8 cellular contexts compared by ENCODE assay signal in the genomic region with DNA sequence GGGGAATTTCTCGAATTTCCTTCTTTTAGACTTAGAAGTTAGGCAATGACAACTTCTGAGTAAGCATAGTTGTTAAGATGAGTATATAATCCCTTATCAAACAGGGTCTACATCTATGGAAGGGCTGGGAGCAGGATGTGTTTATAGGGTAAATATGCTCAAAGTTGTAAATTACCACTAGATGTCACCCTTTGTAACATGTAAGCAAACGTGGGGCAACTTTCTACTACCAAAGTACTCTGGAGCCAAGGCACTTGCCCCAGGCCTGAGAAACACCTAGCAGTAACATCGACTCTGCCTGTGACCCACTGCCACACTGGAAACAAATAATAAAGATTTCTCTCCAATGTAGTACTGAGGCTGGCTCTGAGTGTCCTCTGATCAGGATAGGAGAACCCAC.
DNase-seq lines count a peak whose midpoint lies in the region; ATAC-seq and TF ChIP-seq lines count a peak whose summit lies in the region.

No MANE protein-coding gene starts in this region.

- H3K9me3 Mint-ChIP-seq in H9: no peaks in the 10 kb centered on the region
- H3K9me3 Mint-ChIP-seq in naive thymus-derived CD8-positive, alpha-beta T cell: no peaks in the 10 kb centered on the region

- H3T11ph ChIP-seq in H9 (ENCODE audit: low read length): no peak overlapping the region

- no peaks in the 10 kb centered on the region for H3K27me3 Mint-ChIP-seq in H9 (ENCODE audit: low read depth)
- no peaks in the 10 kb centered on the region for H3K27me3 Mint-ChIP-seq in naive thymus-derived CD8-positive, alpha-beta T cell

- H3K9ac ChIP-seq in H9 (ENCODE audit: extremely low read depth, insufficient read length, low read length): no peak overlapping the region

- H3K23ac ChIP-seq in H9 (ENCODE audit: insufficient read length, low read depth, low read length): no peak overlapping the region

- no peaks in the 10 kb centered on the region for H3K79me2 ChIP-seq in H9 (ENCODE audit: insufficient read depth, low read length)

- H2AK5ac ChIP-seq in H9 (ENCODE audit: insufficient read length, low read length): no peak overlapping the region

- no peak overlapping the region for H3K4me2 ChIP-seq in H9 (ENCODE audit: insufficient read depth, insufficient read length, low read length)

- no peak overlapping the region for H4K5ac ChIP-seq in H9 (ENCODE audit: insufficient read length, low read depth, low read length)

- WGBS in H9 (ENCODE audit: extremely low coverage, insufficient read length, low lambda C conversion rate): no CpG with 5 or more reads among the region's 3 CpGs

- H3K4me3 Mint-ChIP-seq in H9: no peak overlapping the region
- no peak overlapping the region for H3K4me3 Mint-ChIP-seq in naive thymus-derived CD8-positive, alpha-beta T cell

- peak; percentile 42 for DNase-seq in H9
- DNase-seq in LoVo (ENCODE audit: low spot score): peak; percentile 72
- DNase-seq in germinal center (ENCODE audit: low spot score): peak; percentile 2
- DNase-seq in stromal cell of bone marrow (ENCODE audit: low read depth): peak; percentile 34
- no peak for DNase-seq in DMS79 treated with DMSO at 0.1 percent for 48 hours (lab: John Stamatoyannopoulos, UW)
- no peak for DNase-seq in naive thymus-derived CD8-positive, alpha-beta T cell

- no peaks in the 10 kb centered on the region for H4K20me1 ChIP-seq in H9 (ENCODE audit: control insufficient read depth, insufficient read depth, insufficient read length)

- H2BK15ac ChIP-seq in H9 (ENCODE audit: low read depth, low read length): no peak overlapping the region

- no peaks in the 10 kb centered on the region for H3K27me3 ChIP-seq in H9 (ENCODE audit: insufficient read depth, low read length)

- H3K56ac ChIP-seq in H9 (ENCODE audit: insufficient read length, low read depth, low read length): no peak overlapping the region

- no peak overlapping the region for H2BK5ac ChIP-seq in H9 (ENCODE audit: insufficient read length, low read length)

- H3K36me3 Mint-ChIP-seq in H9 (ENCODE audit: insufficient read depth in 1 of 3, low read depth in 3 of 3): no peaks in the 10 kb centered on the region
- no peaks in the 10 kb centered on the region for H3K36me3 Mint-ChIP-seq in naive thymus-derived CD8-positive, alpha-beta T cell

- peak; percentile 32; the same call in 1 of the 2 replicates for TF ChIP-seq CTCF in GM12875 (IDR thresholded peaks at IDR 0.05; ENCODE audit: borderline replicate concordance, insufficient read depth, low read depth, low read length)
- peak; percentile 71 for TF ChIP-seq CTCF in H9 (conservative IDR thresholded peaks at IDR 0.05)

- no peaks in the 10 kb centered on the region for H3K4me1 Mint-ChIP-seq in H9
- no peaks in the 10 kb centered on the region for H3K4me1 Mint-ChIP-seq in naive thymus-derived CD8-positive, alpha-beta T cell

- H3K27ac ChIP-seq in H9 (ENCODE audit: insufficient read length, low read depth, low read length): no peak overlapping the region

- H3K79me1 ChIP-seq in H9 (ENCODE audit: insufficient read depth, low read depth, low read length, poor library complexity, severe bottlenecking): no peaks in the 10 kb centered on the region

- H2BK20ac ChIP-seq in H9 (ENCODE audit: low read depth, low read length, poor library complexity, severe bottlenecking): no peak overlapping the region

- no peak overlapping the region for H2BK12ac ChIP-seq in H9 (ENCODE audit: insufficient read length, low read depth, low read length)

- no peak overlapping the region for H4K8ac ChIP-seq in H9 (replicated peaks; ENCODE audit: insufficient read length, low read depth, low read length)

- H2AFZ ChIP-seq in H9 (ENCODE audit: low read length): no peak overlapping the region

- no peak overlapping the region for H2BK120ac ChIP-seq in H9 (ENCODE audit: low read depth, low read length, poor library complexity, severe bottlenecking)

- no peak overlapping the region for H3K4ac ChIP-seq in H9 (ENCODE audit: low read depth, low read length)

- no peak overlapping the region for H3K4me3 ChIP-seq in GM12875 (ENCODE audit: low read depth, low read length)

- H3K4me1 ChIP-seq in H9 (ENCODE audit: insufficient read depth, low read length): no peaks in the 10 kb centered on the region

- POLR2A ChIA-PET in naive thymus-derived CD8-positive, alpha-beta T cell (lab: Charles Lee): no interaction called here

- no peak overlapping the region for H3K18ac ChIP-seq in H9 (ENCODE audit: insufficient read length, low read depth, low read length)

- no peaks in the 10 kb centered on the region for H3K23me2 ChIP-seq in H9 (ENCODE audit: insufficient read length, low read depth, low read length, poor library complexity, severe bottlenecking)

- H4K91ac ChIP-seq in H9 (ENCODE audit: insufficient read length, low read depth, low read length): no peak overlapping the region

- ATAC-seq in SK-N-SH treated with all-trans-retinoic acid at 6 μM for 48 hours: peak; percentile 93
- ATAC-seq in naive thymus-derived CD8-positive, alpha-beta T cell: no peak

- H3K27ac Mint-ChIP-seq in H9: no peak overlapping the region
- H3K27ac Mint-ChIP-seq in naive thymus-derived CD8-positive, alpha-beta T cell: no peak overlapping the region

- H3K14ac ChIP-seq in H9 (ENCODE audit: insufficient read depth, low read length): no peak overlapping the region

- H3K9me3 ChIP-seq in H9 (ENCODE audit: control insufficient read depth, low read depth, low read length): no peaks in the 10 kb centered on the region

TF ChIP-seq in SK-N-SH treated with all-trans-retinoic acid at 6 μM for 48 hours, 23 proteins besides CTCF, POLR2A, EP300 and RAD21 (continues in another document):
- TF ChIP-seq TOX (CRISPR knock-in tag; IDR thresholded peaks at IDR 0.05; ENCODE audit: borderline replicate concordance) (no peak), CSDC2 (CRISPR knock-in tag; IDR thresholded peaks at IDR 0.05) (no peak), BACH2 (CRISPR knock-in tag; IDR thresholded peaks at IDR 0.05; ENCODE audit: borderline replicate concordance) (no peak), SNAI2 (CRISPR knock-in tag; IDR thresholded peaks at IDR 0.05) (no peak), GLIS3 (CRISPR knock-in tag; IDR thresholded peaks at IDR 0.05) (no peak), RARB (CRISPR knock-in tag; IDR thresholded peaks at IDR 0.05) (no peak), ZNF8 (CRISPR knock-in tag; IDR thresholded peaks at IDR 0.05) (no peak), TCF4 (CRISPR knock-in tag; IDR thresholded peaks at IDR 0.05; ENCODE audit: borderline replicate concordance) (no peak)
- TF ChIP-seq, protein P1, sequence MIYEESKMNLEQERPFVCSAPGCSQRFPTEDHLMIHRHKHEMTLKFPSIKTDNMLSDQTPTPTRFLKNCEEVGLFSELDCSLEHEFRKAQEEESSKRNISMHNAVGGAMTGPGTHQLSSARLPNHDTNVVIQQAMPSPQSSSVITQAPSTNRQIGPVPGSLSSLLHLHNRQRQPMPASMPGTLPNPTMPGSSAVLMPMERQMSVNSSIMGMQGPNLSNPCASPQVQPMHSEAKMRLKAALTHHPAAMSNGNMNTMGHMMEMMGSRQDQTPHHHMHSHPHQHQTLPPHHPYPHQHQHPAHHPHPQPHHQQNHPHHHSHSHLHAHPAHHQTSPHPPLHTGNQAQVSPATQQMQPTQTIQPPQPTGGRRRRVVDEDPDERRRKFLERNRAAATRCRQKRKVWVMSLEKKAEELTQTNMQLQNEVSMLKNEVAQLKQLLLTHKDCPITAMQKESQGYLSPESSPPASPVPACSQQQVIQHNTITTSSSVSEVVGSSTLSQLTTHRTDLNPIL (CRISPR knock-in tag; IDR thresholded peaks at IDR 0.05; ENCODE audit: low read depth): no peak
- TF ChIP-seq, protein P2, sequence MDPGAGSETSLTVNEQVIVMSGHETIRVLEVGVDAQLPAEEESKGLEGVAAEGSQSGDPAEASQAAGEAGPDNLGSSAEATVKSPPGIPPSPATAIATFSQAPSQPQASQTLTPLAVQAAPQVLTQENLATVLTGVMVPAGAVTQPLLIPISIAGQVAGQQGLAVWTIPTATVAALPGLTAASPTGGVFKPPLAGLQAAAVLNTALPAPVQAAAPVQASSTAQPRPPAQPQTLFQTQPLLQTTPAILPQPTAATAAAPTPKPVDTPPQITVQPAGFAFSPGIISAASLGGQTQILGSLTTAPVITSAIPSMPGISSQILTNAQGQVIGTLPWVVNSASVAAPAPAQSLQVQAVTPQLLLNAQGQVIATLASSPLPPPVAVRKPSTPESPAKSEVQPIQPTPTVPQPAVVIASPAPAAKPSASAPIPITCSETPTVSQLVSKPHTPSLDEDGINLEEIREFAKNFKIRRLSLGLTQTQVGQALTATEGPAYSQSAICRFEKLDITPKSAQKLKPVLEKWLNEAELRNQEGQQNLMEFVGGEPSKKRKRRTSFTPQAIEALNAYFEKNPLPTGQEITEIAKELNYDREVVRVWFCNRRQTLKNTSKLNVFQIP (CRISPR knock-in tag; IDR thresholded peaks at IDR 0.05; ENCODE audit: borderline replicate concordance, low read depth): no peak
- TF ChIP-seq, protein P3, sequence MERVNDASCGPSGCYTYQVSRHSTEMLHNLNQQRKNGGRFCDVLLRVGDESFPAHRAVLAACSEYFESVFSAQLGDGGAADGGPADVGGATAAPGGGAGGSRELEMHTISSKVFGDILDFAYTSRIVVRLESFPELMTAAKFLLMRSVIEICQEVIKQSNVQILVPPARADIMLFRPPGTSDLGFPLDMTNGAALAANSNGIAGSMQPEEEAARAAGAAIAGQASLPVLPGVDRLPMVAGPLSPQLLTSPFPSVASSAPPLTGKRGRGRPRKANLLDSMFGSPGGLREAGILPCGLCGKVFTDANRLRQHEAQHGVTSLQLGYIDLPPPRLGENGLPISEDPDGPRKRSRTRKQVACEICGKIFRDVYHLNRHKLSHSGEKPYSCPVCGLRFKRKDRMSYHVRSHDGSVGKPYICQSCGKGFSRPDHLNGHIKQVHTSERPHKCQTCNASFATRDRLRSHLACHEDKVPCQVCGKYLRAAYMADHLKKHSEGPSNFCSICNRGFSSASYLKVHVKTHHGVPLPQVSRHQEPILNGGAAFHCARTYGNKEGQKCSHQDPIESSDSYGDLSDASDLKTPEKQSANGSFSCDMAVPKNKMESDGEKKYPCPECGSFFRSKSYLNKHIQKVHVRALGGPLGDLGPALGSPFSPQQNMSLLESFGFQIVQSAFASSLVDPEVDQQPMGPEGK (CRISPR knock-in tag; IDR thresholded peaks at IDR 0.05; ENCODE audit: borderline replicate concordance): no peak

Comparison
In these comparisons a context has a peak if more than half of its experiments do, and no peak if none do; other contexts are left out.
1. DNase-seq: peak in H9 (single experiment), LoVo (single experiment), germinal center (single experiment) and stromal cell of bone marrow (single experiment); none in DMS79 treated with DMSO at 0.1 percent for 48 hours (single experiment) and naive thymus-derived CD8-positive, alpha-beta T cell (0 of 10).